In the genomic region with DNA sequence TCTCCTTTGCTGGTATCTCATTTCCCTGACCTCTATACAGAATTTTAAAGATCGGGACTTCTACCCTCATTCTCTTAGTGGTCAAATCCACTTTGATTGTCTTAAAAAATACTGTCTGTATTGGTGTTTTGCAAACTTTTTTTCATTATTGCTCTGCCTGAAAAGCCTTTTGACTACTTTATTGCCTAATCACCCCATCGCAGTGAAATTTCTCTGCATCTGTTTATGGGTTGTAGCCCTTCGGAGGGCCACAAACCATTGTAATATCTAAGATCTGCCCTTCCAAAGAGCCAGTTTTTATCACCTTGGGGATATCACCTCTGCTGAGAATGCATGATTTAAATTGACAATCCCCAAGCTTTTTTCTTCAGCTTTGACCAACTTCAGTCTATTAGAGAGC, we compare ENCODE assay signal across 18 cellular contexts. TPM values are rescaled to one million over a fixed set of nuclear protein-coding genes. Genes with fewer than 3 reads are reported as not detected.
A peak's percentile ranks its signal among the peaks of the same experiment; 100 is the strongest.
DNase-seq lines count a peak whose midpoint lies in the region; ATAC-seq, FAIRE-seq and TF ChIP-seq lines count a peak whose summit lies in the region.
"Had no signal": no experiment of that assay in that cellular context is flagged by ENCODE, and none has a peak within 500 bp of the region (broad histone marks: within the 10 kb centered on the region; RNA-seq: fewer than 3 reads in every experiment).

No MANE protein-coding gene starts in this region.

- H3K27ac Mint-ChIP-seq in activated T-cell treated with anti-CD3 and anti-CD28 coated beads, Interleukin-2, amount 50 U/mL, for 72 hours: peak overlapping the region; percentile 86
- peak overlapping the region; percentile 69 for H3K27ac Mint-ChIP-seq in activated T-helper 1 cell treated with anti-CD3 and anti-CD28 coated beads, Interleukin-12 subunit alpha, Interleukin-12 subunit beta, Interleukin-2, Interleukin-4 antibody, amounts not matched to agents 30 ng/mL and 10 ng/mL and 1 ng/mL, durations not matched to agents 14 hours and 24 hours and 36 hours
- peak overlapping the region; percentile 28 for H3K27ac Mint-ChIP-seq in endothelial cell (ENCODE audit: unreplicated experiment)

- 92 to 97% methylated on average over 3 of the region's 3 CpGs for WGBS in pancreas, 2 donors

- H3K36me3 ChIP-seq in pancreas: no peaks in the 10 kb centered on the region
- peaks cover 9% of the 10 kb centered on the region for H3K36me3 ChIP-seq in SJCRH30
- H3K36me3 ChIP-seq: neutrophil, thoracic aorta had no signal

- H3K9me3 Mint-ChIP-seq in activated T-cell treated with anti-CD3 and anti-CD28 coated beads, Interleukin-2, amount 50 U/mL, for 72 hours: no peaks in the 10 kb centered on the region
- no peaks in the 10 kb centered on the region for H3K9me3 Mint-ChIP-seq in activated T-helper 1 cell treated with anti-CD3 and anti-CD28 coated beads, Interleukin-12 subunit alpha, Interleukin-12 subunit beta, Interleukin-2, Interleukin-4 antibody, amounts not matched to agents 30 ng/mL and 10 ng/mL and 1 ng/mL, durations not matched to agents 14 hours and 24 hours and 36 hours
- H3K9me3 Mint-ChIP-seq in endothelial cell (ENCODE audit: unreplicated experiment): no peaks in the 10 kb centered on the region
- H3K9me3 Mint-ChIP-seq: IgD-negative memory B cell had no signal

- TF ChIP-seq CTCF in endothelial cell (IDR thresholded peaks at IDR 0.05; ENCODE audit: unreplicated experiment): no peak
- TF ChIP-seq CTCF in pancreas (IDR thresholded peaks at IDR 0.05): no peak

- no peaks in the 10 kb centered on the region for H3K27me3 Mint-ChIP-seq in activated T-cell treated with anti-CD3 and anti-CD28 coated beads, Interleukin-2, amount 50 U/mL, for 72 hours (ENCODE audit: low read depth)
- H3K27me3 Mint-ChIP-seq in activated T-helper 1 cell treated with anti-CD3 and anti-CD28 coated beads, Interleukin-12 subunit alpha, Interleukin-12 subunit beta, Interleukin-2, Interleukin-4 antibody, amounts not matched to agents 30 ng/mL and 10 ng/mL and 1 ng/mL, durations not matched to agents 14 hours and 24 hours and 36 hours (ENCODE audit: insufficient read depth): no peaks in the 10 kb centered on the region
- H3K27me3 Mint-ChIP-seq in endothelial cell (ENCODE audit: unreplicated experiment): peaks cover 2% of the 10 kb centered on the region
- H3K27me3 Mint-ChIP-seq: IgD-negative memory B cell had no signal

- intact Hi-C loops in activated T-helper 1 cell treated with anti-CD3 and anti-CD28 coated beads, Interleukin-12 subunit alpha, Interleukin-12 subunit beta, Interleukin-2, Interleukin-4 antibody, amounts not matched to agents 30 ng/mL and 10 ng/mL and 1 ng/mL, durations not matched to agents 14 hours and 24 hours and 36 hours (cut with micrococcal nuclease): loop anchor here (2.0 kb wide), 1 partner anchor 14 kb away; no protein-coding TSS in a partner anchor
- intact Hi-C loops in pancreas (cut with DNase I): no loop called here

- peaks cover 68% of the 10 kb centered on the region for H3K4me1 Mint-ChIP-seq in activated T-cell treated with anti-CD3 and anti-CD28 coated beads, Interleukin-2, amount 50 U/mL, for 72 hours (ENCODE audit: low read depth)
- peaks cover 62% of the 10 kb centered on the region for H3K4me1 Mint-ChIP-seq in activated T-helper 1 cell treated with anti-CD3 and anti-CD28 coated beads, Interleukin-12 subunit alpha, Interleukin-12 subunit beta, Interleukin-2, Interleukin-4 antibody, amounts not matched to agents 30 ng/mL and 10 ng/mL and 1 ng/mL, durations not matched to agents 14 hours and 24 hours and 36 hours (ENCODE audit: low read depth)
- peaks cover 12% of the 10 kb centered on the region for H3K4me1 Mint-ChIP-seq in endothelial cell (ENCODE audit: unreplicated experiment)

- H3K27ac ChIP-seq in substantia nigra (ENCODE audit: low read depth, low read length, poor library complexity, severe bottlenecking): peak overlapping the region; percentile 49
- no peak overlapping the region for H3K27ac ChIP-seq in pancreas
- H3K27ac ChIP-seq in SJCRH30: no peak overlapping the region
- H3K27ac ChIP-seq: HL-60, neutrophil, thoracic aorta had no signal

- H3K4me1 ChIP-seq in pancreas (no peaks in the 10 kb centered on the region), SJCRH30 (peaks cover 13% of the 10 kb centered on the region)

- H3K9me3 ChIP-seq in pancreas: no peaks in the 10 kb centered on the region
- H3K9me3 ChIP-seq in SJCRH30 (replicated peaks): no peaks in the 10 kb centered on the region
- H3K9me3 ChIP-seq: neutrophil, thoracic aorta had no signal

- peaks cover 2 to 14% of the 10 kb centered on the region in 2 donors for H3K36me3 Mint-ChIP-seq in activated T-cell treated with anti-CD3 and anti-CD28 coated beads, Interleukin-2, amount 50 U/mL, for 72 hours (ENCODE audit: insufficient read depth in 2 of 2)
- H3K36me3 Mint-ChIP-seq in activated T-helper 1 cell treated with anti-CD3 and anti-CD28 coated beads, Interleukin-12 subunit alpha, Interleukin-12 subunit beta, Interleukin-2, Interleukin-4 antibody, amounts not matched to agents 30 ng/mL and 10 ng/mL and 1 ng/mL, durations not matched to agents 14 hours and 24 hours and 36 hours (ENCODE audit: low read depth): peaks cover 35% of the 10 kb centered on the region
- no peaks in the 10 kb centered on the region for H3K36me3 Mint-ChIP-seq in endothelial cell (ENCODE audit: low read depth, unreplicated experiment)

- FAIRE-seq in pancreas (lab: Jason Lieb, UNC): no peak
- FAIRE-seq: TTC549 had no signal

- H3K27me3 ChIP-seq in pancreas: no peaks in the 10 kb centered on the region
- H3K27me3 ChIP-seq in SJCRH30: no peaks in the 10 kb centered on the region
- H3K27me3 ChIP-seq: neutrophil had no signal

- ATAC-seq in activated T-cell treated with anti-CD3 and anti-CD28 coated beads, Interleukin-2, amount 50 U/mL, for 72 hours (replicated peaks in 1 of 2): no peak
- no peak for ATAC-seq in pancreas
- ATAC-seq: left colon had no signal

- H3K4me3 Mint-ChIP-seq in activated T-cell treated with anti-CD3 and anti-CD28 coated beads, Interleukin-2, amount 50 U/mL, for 72 hours: peak overlapping the region in 1 of 2 donors; percentile 56
- H3K4me3 Mint-ChIP-seq in activated T-helper 1 cell treated with anti-CD3 and anti-CD28 coated beads, Interleukin-12 subunit alpha, Interleukin-12 subunit beta, Interleukin-2, Interleukin-4 antibody, amounts not matched to agents 30 ng/mL and 10 ng/mL and 1 ng/mL, durations not matched to agents 14 hours and 24 hours and 36 hours: no peak overlapping the region
- H3K4me3 Mint-ChIP-seq in endothelial cell (ENCODE audit: unreplicated experiment): no peak overlapping the region
- H3K4me3 Mint-ChIP-seq: IgD-negative memory B cell had no signal

- no peak overlapping the region for H3K4me3 ChIP-seq in pancreas
- H3K4me3 ChIP-seq in SJCRH30: no peak overlapping the region
- H3K4me3 ChIP-seq: thoracic aorta had no signal

- no peak for DNase-seq in activated T-cell treated with anti-CD3 and anti-CD28 coated beads, Interleukin-2, amount 50 U/mL, for 72 hours
- DNase-seq in activated T-cell treated with anti-CD3 and anti-CD28 coated beads, Interleukin-2, amount 50 U/mL, for 1 hour: no peak
- no peak for DNase-seq in activated T-helper 1 cell treated with anti-CD3 and anti-CD28 coated beads, Interleukin-12 subunit alpha, Interleukin-12 subunit beta, Interleukin-2, Interleukin-4 antibody, amounts not matched to agents 30 ng/mL and 10 ng/mL and 1 ng/mL, durations not matched to agents 14 hours and 24 hours and 36 hours (ENCODE audit: low spot score)
- DNase-seq in endothelial cell (ENCODE audit: low spot score) (no peak), substantia nigra (lab: John Stamatoyannopoulos, UW) (no peak), NOMO-1 treated with DMSO at 0.1 percent for 48 hours (lab: John Stamatoyannopoulos, UW; ENCODE audit: unreplicated experiment) (no peak), pancreas (no peak), SJCRH30 (no peak)
- DNase-seq: DND-41; effector CD4-positive, alpha-beta T cell; left colon; NCI-H1694; retina had no signal

RNA-seq across cellular contexts. Expression of gene KIF2A, which starts 21.1 kb away (rescaled TPM):
- total RNA-seq in activated T-cell treated with anti-CD3 and anti-CD28 coated beads, Interleukin-2, amount 50 U/mL, for 72 hours: 100 to 1,000 TPM; 158 to 193 TPM
- total RNA-seq in activated T-helper 1 cell treated with anti-CD3 and anti-CD28 coated beads, Interleukin-12 subunit alpha, Interleukin-12 subunit beta, Interleukin-2, Interleukin-4 antibody, amounts not matched to agents 30 ng/mL and 10 ng/mL and 1 ng/mL, durations not matched to agents 14 hours and 24 hours and 36 hours: 235 and 240 TPM in 2 replicates
- 56.8 TPM for total RNA-seq in endothelial cell (ENCODE audit: unreplicated experiment)
- total RNA-seq in pancreas: 10 to 100 TPM; 13.6 to 24.5 (median 16.6) TPM
- 1 to 10 TPM; 3.7 to 4.5 TPM for polyA plus RNA-seq in pancreas
- total RNA-seq in SJCRH30 (2014; rRNA removed; shearing (Covaris generic)): 74.0 and 77.7 TPM in 2 replicates

Comparison
In these comparisons a context has a peak if more than half of its experiments do, and no peak if none do; other contexts are left out.
1. H3K27ac Mint-ChIP-seq: peak in every context shown above with its lines; median percentile 86 in activated T-cell treated with anti-CD3 and anti-CD28 coated beads, Interleukin-2, amount 50 U/mL, for 72 hours; 69 in activated T-helper 1 cell treated with anti-CD3 and anti-CD28 coated beads, Interleukin-12 subunit alpha, Interleukin-12 subunit beta, Interleukin-2, Interleukin-4 antibody, amounts not matched to agents 30 ng/mL and 10 ng/mL and 1 ng/mL, durations not matched to agents 14 hours and 24 hours and 36 hours; 28 in endothelial cell.